Comparison of ENCODE assay signal across 19 cellular contexts in the genomic region with DNA sequence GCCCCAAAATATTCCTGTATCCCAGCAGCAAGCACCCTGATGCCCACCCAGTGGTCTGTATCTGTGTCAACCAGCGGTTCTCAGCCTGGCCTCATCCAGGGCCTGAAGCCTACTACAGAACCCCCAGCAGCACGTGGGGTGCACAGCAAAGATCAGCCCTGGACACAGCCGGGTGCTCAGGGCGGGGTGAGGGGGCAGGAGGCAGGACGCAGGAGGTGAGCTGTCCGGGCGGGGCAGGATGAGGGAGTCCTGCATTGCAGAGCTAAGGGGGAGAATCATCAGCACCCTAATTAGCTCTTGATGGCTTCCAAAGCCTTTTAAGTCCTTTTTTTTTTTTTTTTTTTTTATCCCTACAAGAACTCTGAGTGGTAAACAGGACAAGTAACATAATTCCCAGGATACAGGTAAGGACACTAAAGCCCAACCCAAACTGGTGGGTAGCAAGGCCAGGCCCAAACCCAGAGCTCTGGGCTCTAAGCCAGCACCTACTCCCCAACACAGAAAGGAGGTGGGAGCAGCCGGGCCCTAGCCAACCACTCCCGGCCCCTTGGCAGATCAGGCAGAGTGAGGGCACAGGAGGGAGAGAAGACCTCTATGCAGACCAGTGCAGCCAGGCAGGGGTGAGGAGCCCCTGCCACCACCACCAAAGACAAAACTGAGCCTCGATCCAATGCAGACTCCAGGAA.
"Had no signal": no experiment of that assay in that cellular context is flagged by ENCODE, and none has a peak within 500 bp of the region (broad histone marks: within the 10 kb centered on the region; RNA-seq: fewer than 3 reads in every experiment).

No MANE protein-coding gene starts in this region.

- H3K9me3 ChIP-seq: upper lobe of right lung had no signal

- DNase-seq: activated B cell treated with CpG ODN at 0.5 μM for 24 hours; activated CD4-positive, alpha-beta T cell treated with anti-CD3 and anti-CD28 coated beads, Interleukin-2, amount 10 ng/mL, durations not matched to agents 7 days and 5 days; activated CD8-positive, alpha-beta memory T cell treated with anti-CD3 and anti-CD28 coated beads for 24 hours; activated naive CD4-positive, alpha-beta T cell treated with anti-CD3 and anti-CD28 coated beads, Interleukin-2, amount 10 ng/mL, durations not matched to agents 7 days and 5 days; caudate nucleus; cortex of kidney; effector memory CD4-positive, alpha-beta T cell; erythroblast; hypothalamus; immature natural killer cell; left colon; sigmoid colon; stimulated activated CD4-positive, alpha-beta T cell treated with anti-CD3 and anti-CD28 coated beads, Interleukin-2, amount 100 ng/mL, for 48 hours; upper lobe of right lung had no signal

- H3K4me1 ChIP-seq: sigmoid colon, upper lobe of right lung had no signal

- H3K4me3 Mint-ChIP-seq: activated B cell treated with CpG ODN at 0.5 μM for 24 hours; activated CD4-positive, alpha-beta T cell treated with anti-CD3 and anti-CD28 coated beads, Interleukin-2, amount 10 ng/mL, durations not matched to agents 7 days and 5 days; activated naive CD4-positive, alpha-beta T cell treated with anti-CD3 and anti-CD28 coated beads, Interleukin-2, amount 10 ng/mL, durations not matched to agents 7 days and 5 days; immature natural killer cell; nephron; stimulated activated naive CD8-positive, alpha-beta T cell treated with anti-CD3 and anti-CD28 coated beads, Interleukin-15, Interleukin-2, amounts not matched to agents 100 ng/mL and 50 ng/mL, for 24 hours; T-helper 1 cell treated with Interleukin-12 subunit alpha and Interleukin-12 subunit beta and Interleukin-4 antibody, amounts not matched to agents 30 μg/mL and 1 μg/mL, for 36 hours had no signal

- H3K27ac Mint-ChIP-seq: activated B cell treated with CpG ODN at 0.5 μM for 24 hours; activated CD4-positive, alpha-beta T cell treated with anti-CD3 and anti-CD28 coated beads, Interleukin-2, amount 10 ng/mL, durations not matched to agents 7 days and 5 days; activated naive CD4-positive, alpha-beta T cell treated with anti-CD3 and anti-CD28 coated beads, Interleukin-2, amount 10 ng/mL, durations not matched to agents 7 days and 5 days; activated T-helper 2 cell treated with anti-CD3 and anti-CD28 coated beads, Interferon-gamma antibody, Interleukin-2, Interleukin-4, amounts not matched to agents 10 μg/mL and 5 μg/mL and 100 μg/mL, durations not matched to agents 14 hours and 24 hours and 36 hours; immature natural killer cell; nephron; stimulated activated naive CD8-positive, alpha-beta T cell treated with anti-CD3 and anti-CD28 coated beads, Interleukin-15, Interleukin-2, amounts not matched to agents 100 ng/mL and 50 ng/mL, for 24 hours; T-helper 1 cell treated with Interleukin-12 subunit alpha and Interleukin-12 subunit beta and Interleukin-4 antibody, amounts not matched to agents 30 μg/mL and 1 μg/mL, for 36 hours had no signal

- ATAC-seq: left colon, upper lobe of right lung had no signal

- H3K27ac ChIP-seq: sigmoid colon, upper lobe of right lung had no signal

- H3K36me3 ChIP-seq: sigmoid colon, upper lobe of right lung had no signal

- H3K4me1 Mint-ChIP-seq: activated B cell treated with CpG ODN at 0.5 μM for 24 hours; activated CD4-positive, alpha-beta T cell treated with anti-CD3 and anti-CD28 coated beads, Interleukin-2, amount 10 ng/mL, durations not matched to agents 7 days and 5 days; activated naive CD4-positive, alpha-beta T cell treated with anti-CD3 and anti-CD28 coated beads, Interleukin-2, amount 10 ng/mL, durations not matched to agents 7 days and 5 days; immature natural killer cell; nephron had no signal

- H3K4me3 ChIP-seq: lung, sigmoid colon, upper lobe of right lung had no signal

- H3K9me3 Mint-ChIP-seq: activated CD4-positive, alpha-beta T cell treated with anti-CD3 and anti-CD28 coated beads, Interleukin-2, amount 10 ng/mL, durations not matched to agents 7 days and 5 days; activated naive CD4-positive, alpha-beta T cell treated with anti-CD3 and anti-CD28 coated beads, Interleukin-2, amount 10 ng/mL, durations not matched to agents 7 days and 5 days; activated T-helper 2 cell treated with anti-CD3 and anti-CD28 coated beads, Interferon-gamma antibody, Interleukin-2, Interleukin-4, amounts not matched to agents 10 μg/mL and 5 μg/mL and 100 μg/mL, durations not matched to agents 14 hours and 24 hours and 36 hours; immature natural killer cell; stimulated activated naive CD8-positive, alpha-beta T cell treated with anti-CD3 and anti-CD28 coated beads, Interleukin-15, Interleukin-2, amounts not matched to agents 100 ng/mL and 50 ng/mL, for 24 hours; T-helper 1 cell treated with Interleukin-12 subunit alpha and Interleukin-12 subunit beta and Interleukin-4 antibody, amounts not matched to agents 30 μg/mL and 1 μg/mL, for 36 hours had no signal

- H3K27me3 ChIP-seq: sigmoid colon, upper lobe of right lung had no signal

- H3K36me3 Mint-ChIP-seq: activated naive CD4-positive, alpha-beta T cell treated with anti-CD3 and anti-CD28 coated beads, Interleukin-2, amount 10 ng/mL, durations not matched to agents 7 days and 5 days; immature natural killer cell had no signal
